1 cellular context compared by ENCODE assay signal in the genomic region with DNA sequence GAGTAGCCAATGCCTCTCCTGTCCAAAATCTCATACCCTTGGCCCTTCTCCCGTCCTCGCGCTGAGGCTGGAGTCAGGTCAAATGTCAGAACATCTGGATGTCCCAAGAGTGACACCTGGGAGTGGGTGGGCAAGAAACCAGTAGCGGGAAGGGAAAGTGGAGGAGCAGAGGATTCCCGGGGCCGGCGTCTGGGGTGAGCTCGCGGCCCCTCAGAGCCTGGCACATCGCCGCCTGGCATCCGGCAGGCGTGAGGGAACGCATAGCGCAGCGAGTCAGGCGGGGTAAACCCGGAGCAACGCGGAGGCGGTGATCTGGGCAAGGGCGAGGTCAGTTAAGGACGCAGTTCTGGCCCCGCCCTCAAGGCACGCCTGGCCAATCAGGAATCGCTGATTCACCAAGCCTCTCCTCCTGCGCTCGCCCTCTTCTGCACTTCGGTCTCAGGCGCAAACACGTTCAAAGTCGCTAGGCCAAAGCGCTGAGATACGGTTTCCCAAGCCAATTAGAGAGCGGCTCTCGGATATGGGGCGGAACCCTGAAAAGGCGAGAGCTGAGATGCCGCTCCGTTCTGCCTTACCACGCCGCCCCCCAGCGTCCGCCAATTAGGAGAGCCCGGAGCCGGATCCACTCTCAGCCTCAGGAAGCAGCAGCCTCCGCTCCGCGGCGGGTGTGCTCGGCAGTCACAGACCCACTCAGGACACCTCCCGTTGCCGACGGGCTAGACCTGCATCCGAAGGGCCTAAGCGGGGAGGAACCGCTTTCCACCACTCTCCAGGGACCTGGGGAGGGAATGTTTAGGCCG.
TF ChIP-seq lines count a peak whose summit lies in the region.

No MANE protein-coding gene starts in this region.

TF ChIP-seq in GM12878, 131 proteins besides CTCF, POLR2A, EP300 and RAD21 (continued from another document):
- peak; percentile 97 for TF ChIP-seq PKNOX1 (IDR thresholded peaks at IDR 0.05)
- peak; percentile 74 for TF ChIP-seq CHD2 (IDR thresholded peaks at IDR 0.05; ENCODE audit: borderline replicate concordance, low read depth, low read length)
- TF ChIP-seq BACH1 (IDR thresholded peaks at IDR 0.05; ENCODE audit: borderline replicate concordance): peak; percentile 69; the same call in 1 of the 2 replicates
- no peak for TF ChIP-seq CUX1 (IDR thresholded peaks at IDR 0.05; ENCODE audit: insufficient replicate concordance, low read depth, low read length)
- no peak for TF ChIP-seq ZSCAN29 (IDR thresholded peaks at IDR 0.05)
- peak; percentile 27 for TF ChIP-seq MYC (IDR thresholded peaks at IDR 0.05; ENCODE audit: insufficient read depth, insufficient read length, insufficient replicate concordance, low read length, severe bottlenecking)
- TF ChIP-seq SP1 (IDR thresholded peaks at IDR 0.05; ENCODE audit: low read depth, low read length): peak; percentile 87
- TF ChIP-seq, protein P1, sequence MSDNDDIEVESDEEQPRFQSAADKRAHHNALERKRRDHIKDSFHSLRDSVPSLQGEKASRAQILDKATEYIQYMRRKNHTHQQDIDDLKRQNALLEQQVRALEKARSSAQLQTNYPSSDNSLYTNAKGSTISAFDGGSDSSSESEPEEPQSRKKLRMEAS (IDR thresholded peaks at IDR 0.05; ENCODE audit: low read depth, low read length): peak; percentile 42
- TF ChIP-seq FOXM1 (IDR thresholded peaks at IDR 0.05; ENCODE audit: low read depth, low read length): no peak
- TF ChIP-seq, protein P2, sequence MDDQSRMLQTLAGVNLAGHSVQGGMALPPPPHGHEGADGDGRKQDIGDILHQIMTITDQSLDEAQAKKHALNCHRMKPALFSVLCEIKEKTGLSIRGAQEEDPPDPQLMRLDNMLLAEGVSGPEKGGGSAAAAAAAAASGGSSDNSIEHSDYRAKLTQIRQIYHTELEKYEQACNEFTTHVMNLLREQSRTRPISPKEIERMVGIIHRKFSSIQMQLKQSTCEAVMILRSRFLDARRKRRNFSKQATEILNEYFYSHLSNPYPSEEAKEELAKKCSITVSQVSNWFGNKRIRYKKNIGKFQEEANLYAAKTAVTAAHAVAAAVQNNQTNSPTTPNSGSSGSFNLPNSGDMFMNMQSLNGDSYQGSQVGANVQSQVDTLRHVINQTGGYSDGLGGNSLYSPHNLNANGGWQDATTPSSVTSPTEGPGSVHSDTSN (IDR thresholded peaks at IDR 0.05; ENCODE audit: insufficient replicate concordance, low read depth, low read length): peak; percentile 90
- TF ChIP-seq, protein P3, sequence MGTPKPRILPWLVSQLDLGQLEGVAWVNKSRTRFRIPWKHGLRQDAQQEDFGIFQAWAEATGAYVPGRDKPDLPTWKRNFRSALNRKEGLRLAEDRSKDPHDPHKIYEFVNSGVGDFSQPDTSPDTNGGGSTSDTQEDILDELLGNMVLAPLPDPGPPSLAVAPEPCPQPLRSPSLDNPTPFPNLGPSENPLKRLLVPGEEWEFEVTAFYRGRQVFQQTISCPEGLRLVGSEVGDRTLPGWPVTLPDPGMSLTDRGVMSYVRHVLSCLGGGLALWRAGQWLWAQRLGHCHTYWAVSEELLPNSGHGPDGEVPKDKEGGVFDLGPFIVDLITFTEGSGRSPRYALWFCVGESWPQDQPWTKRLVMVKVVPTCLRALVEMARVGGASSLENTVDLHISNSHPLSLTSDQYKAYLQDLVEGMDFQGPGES (IDR thresholded peaks at IDR 0.05): peak; percentile 83
- TF ChIP-seq HCFC1 (IDR thresholded peaks at IDR 0.05; ENCODE audit: low read length): peak; percentile 22; the same call in 1 of the 2 replicates
- no peak for TF ChIP-seq BCL11A (IDR thresholded peaks at IDR 0.05; ENCODE audit: low read depth, low read length)
- no peak for TF ChIP-seq TCF7 (IDR thresholded peaks at IDR 0.05; ENCODE audit: borderline replicate concordance)
- peak; percentile 48 for TF ChIP-seq NRF1 (conservative IDR thresholded peaks at IDR 0.05; ENCODE audit: low read depth, low read length)
- no peak for TF ChIP-seq KAT2A (conservative IDR thresholded peaks at IDR 0.05; ENCODE audit: control insufficient read depth, low read depth, low read length)
- 0 out of 2 replicates have a peak, but pooled peaks have one; percentile 34 for TF ChIP-seq SIN3A (IDR thresholded peaks at IDR 0.05; ENCODE audit: low read depth, low read length)
- TF ChIP-seq POLR2AphosphoS2 (IDR thresholded peaks at IDR 0.05; ENCODE audit: low read depth, low read length): peak; percentile 90
- TF ChIP-seq PML (IDR thresholded peaks at IDR 0.05; ENCODE audit: low read length): peak; percentile 85; the same call in 1 of the 2 replicates
- TF ChIP-seq SREBF2 (IDR thresholded peaks at IDR 0.05; ENCODE audit: low read length): no peak
- peak; percentile 26 for TF ChIP-seq BCL3 (IDR thresholded peaks at IDR 0.05; ENCODE audit: borderline replicate concordance, insufficient read depth, low read depth, low read length, poor library complexity, severe bottlenecking)
- peak; percentile 89 for TF ChIP-seq NR2F1 (conservative IDR thresholded peaks at IDR 0.05)
- TF ChIP-seq BMI1 (IDR thresholded peaks at IDR 0.05; ENCODE audit: borderline replicate concordance): no peak
- TF ChIP-seq SPI1 (IDR thresholded peaks at IDR 0.05; ENCODE audit: borderline replicate concordance, insufficient read depth, low read depth, low read length): 0 out of 2 replicates have a peak, but pooled peaks have one; percentile 16
- TF ChIP-seq RFX5 (IDR thresholded peaks at IDR 0.05; ENCODE audit: low read depth, low read length): peak; percentile 79
- TF ChIP-seq ZNF24 (IDR thresholded peaks at IDR 0.05): no peak
- peak; percentile 66 for TF ChIP-seq IKZF1 (conservative IDR thresholded peaks at IDR 0.05)
- TF ChIP-seq POLR2AphosphoS5 (IDR thresholded peaks at IDR 0.05; ENCODE audit: low read length): peak; percentile 95
- 0 out of 2 replicates have a peak, but pooled peaks have one; percentile 44 for TF ChIP-seq GATAD2B (conservative IDR thresholded peaks at IDR 0.05; ENCODE audit: low read depth)
- TF ChIP-seq MXI1 (IDR thresholded peaks at IDR 0.05; ENCODE audit: low read depth, low read length): no peak; the same call in none of the 2 replicates
- TF ChIP-seq MYB (IDR thresholded peaks at IDR 0.05; ENCODE audit: borderline replicate concordance, low read depth, low read length): no peak
- TF ChIP-seq, protein P4, sequence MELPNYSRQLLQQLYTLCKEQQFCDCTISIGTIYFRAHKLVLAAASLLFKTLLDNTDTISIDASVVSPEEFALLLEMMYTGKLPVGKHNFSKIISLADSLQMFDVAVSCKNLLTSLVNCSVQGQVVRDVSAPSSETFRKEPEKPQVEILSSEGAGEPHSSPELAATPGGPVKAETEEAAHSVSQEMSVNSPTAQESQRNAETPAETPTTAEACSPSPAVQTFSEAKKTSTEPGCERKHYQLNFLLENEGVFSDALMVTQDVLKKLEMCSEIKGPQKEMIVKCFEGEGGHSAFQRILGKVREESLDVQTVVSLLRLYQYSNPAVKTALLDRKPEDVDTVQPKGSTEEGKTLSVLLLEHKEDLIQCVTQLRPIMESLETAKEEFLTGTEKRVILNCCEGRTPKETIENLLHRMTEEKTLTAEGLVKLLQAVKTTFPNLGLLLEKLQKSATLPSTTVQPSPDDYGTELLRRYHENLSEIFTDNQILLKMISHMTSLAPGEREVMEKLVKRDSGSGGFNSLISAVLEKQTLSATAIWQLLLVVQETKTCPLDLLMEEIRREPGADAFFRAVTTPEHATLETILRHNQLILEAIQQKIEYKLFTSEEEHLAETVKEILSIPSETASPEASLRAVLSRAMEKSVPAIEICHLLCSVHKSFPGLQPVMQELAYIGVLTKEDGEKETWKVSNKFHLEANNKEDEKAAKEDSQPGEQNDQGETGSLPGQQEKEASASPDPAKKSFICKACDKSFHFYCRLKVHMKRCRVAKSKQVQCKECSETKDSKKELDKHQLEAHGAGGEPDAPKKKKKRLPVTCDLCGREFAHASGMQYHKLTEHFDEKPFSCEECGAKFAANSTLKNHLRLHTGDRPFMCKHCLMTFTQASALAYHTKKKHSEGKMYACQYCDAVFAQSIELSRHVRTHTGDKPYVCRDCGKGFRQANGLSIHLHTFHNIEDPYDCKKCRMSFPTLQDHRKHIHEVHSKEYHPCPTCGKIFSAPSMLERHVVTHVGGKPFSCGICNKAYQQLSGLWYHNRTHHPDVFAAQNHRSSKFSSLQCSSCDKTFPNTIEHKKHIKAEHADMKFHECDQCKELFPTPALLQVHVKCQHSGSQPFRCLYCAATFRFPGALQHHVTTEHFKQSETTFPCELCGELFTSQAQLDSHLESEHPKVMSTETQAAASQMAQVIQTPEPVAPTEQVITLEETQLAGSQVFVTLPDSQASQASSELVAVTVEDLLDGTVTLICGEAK (IDR thresholded peaks at IDR 0.05; ENCODE audit: borderline replicate concordance): peak; percentile 65; the same call in 1 of the 2 replicates
TF ChIP-seq in GM12878: peak in this region for 45.
